ENCODE assay signal across 8 cellular contexts in genomic region chr14:104800600-104801283, GRCh38. TPM values are rescaled to one million over a fixed set of nuclear protein-coding genes. Genes with fewer than 3 reads are reported as not detected.
A peak's percentile ranks its signal among the peaks of the same experiment; 100 is the strongest.
DNase-seq lines count a peak whose midpoint lies in the region; ATAC-seq and TF ChIP-seq lines count a peak whose summit lies in the region.

TSS of gene ZBTB42 (plus strand) at chr14:104801101. CDS start at chr14:104801198, 97 bp downstream.

- H3K9ac ChIP-seq in MM.1S (ENCODE audit: low read length): no peak within 1 kb of the TSS; the same call in 1 of the 2 replicates

- H3K4me1 Mint-ChIP-seq in activated CD4-positive, alpha-beta T cell treated with anti-CD3 and anti-CD28 coated beads for 36 hours: peaks cover 22% of the 10 kb centered on the region
- H3K4me1 Mint-ChIP-seq in dendritic cell treated with granulocyte-macrophage colony-stimulating factor and Interleukin-4, amounts not matched to agents 40 ng/mL and 50 ng/mL, for 4 days (ENCODE audit: low read depth): peaks cover 73% of the 10 kb centered on the region
- H3K4me1 Mint-ChIP-seq in memory B cell: peaks cover 40% of the 10 kb centered on the region

- no peaks in the 10 kb centered on the region for H3K36me3 Mint-ChIP-seq in activated CD4-positive, alpha-beta T cell treated with anti-CD3 and anti-CD28 coated beads for 36 hours (ENCODE audit: low read depth)
- peaks cover 8% of the 10 kb centered on the region for H3K36me3 Mint-ChIP-seq in dendritic cell treated with granulocyte-macrophage colony-stimulating factor and Interleukin-4, amounts not matched to agents 40 ng/mL and 50 ng/mL, for 4 days (ENCODE audit: low read depth)
- no peaks in the 10 kb centered on the region for H3K36me3 Mint-ChIP-seq in memory B cell

- peak within 1 kb of the TSS; percentile 42; the same call in 1 of the 2 replicates for H2AFZ ChIP-seq in MM.1S (ENCODE audit: low read length)

- H3K27ac Mint-ChIP-seq in activated CD4-positive, alpha-beta T cell treated with anti-CD3 and anti-CD28 coated beads for 36 hours: peak within 1 kb of the TSS; percentile 60
- H3K27ac Mint-ChIP-seq in dendritic cell treated with granulocyte-macrophage colony-stimulating factor and Interleukin-4, amounts not matched to agents 40 ng/mL and 50 ng/mL, for 4 days: peak within 1 kb of the TSS; percentile 65
- H3K27ac Mint-ChIP-seq in memory B cell: peak within 1 kb of the TSS; percentile 63

- TF ChIP-seq CTCF in MM.1S (IDR thresholded peaks at IDR 0.05; ENCODE audit: low read length): no peak

- peak within 1 kb of the TSS; percentile 65 for H3K4me3 ChIP-seq in MM.1S (ENCODE audit: low read length)

- no peaks in the 10 kb centered on the region for H3K9me2 ChIP-seq in MM.1S (replicated peaks; ENCODE audit: insufficient read depth, low read length)

- H3K27ac ChIP-seq in MM.1S (ENCODE audit: low read length): no peak within 1 kb of the TSS

- peaks cover 12% of the 10 kb centered on the region; the same call in 1 of the 2 replicates for H3K4me1 ChIP-seq in MM.1S (ENCODE audit: low read length)

- H4K20me1 ChIP-seq in MM.1S (ENCODE audit: insufficient read depth, low read length): no peaks in the 10 kb centered on the region

- H3F3A ChIP-seq in MM.1S (ENCODE audit: insufficient read depth, low read length): peaks cover 11% of the 10 kb centered on the region

- DNase-seq in DMS 273 (lab: John Stamatoyannopoulos, UW; ENCODE audit: unreplicated experiment) (peak; percentile 91), MM.1S (peak; percentile 63), memory B cell (ENCODE audit: low spot score in 2 of 2) (peak; percentile 49 to 68), C1 segment of cervical spinal cord (lab: John Stamatoyannopoulos, UW) (no peak)
- peak; percentile 79 for DNase-seq in activated CD4-positive, alpha-beta T cell treated with anti-CD3 and anti-CD28 coated beads for 36 hours
- peak; percentile 24 to 62 for DNase-seq in stimulated activated CD8-positive, alpha-beta memory T cell treated with anti-CD3 and anti-CD28 coated beads, Interleukin-7, amount 100 ng/mL, for 4 hours (ENCODE audit: low read depth in 2 of 2)

- intact Hi-C loops in activated CD4-positive, alpha-beta T cell treated with anti-CD3 and anti-CD28 coated beads for 36 hours (cut with DNase I, micrococcal nuclease): loop anchor here in 1 of 2 experiments (1.0 kb wide), 2 partner anchors 26 to 47 kb away; partner anchors contain the start of gene SIVA1
- intact Hi-C loops in dendritic cell treated with granulocyte-macrophage colony-stimulating factor and Interleukin-4, amounts not matched to agents 40 ng/mL and 50 ng/mL, for 4 days (cut with micrococcal nuclease): no loop called here

- peak; percentile 30 for ATAC-seq in GM21526 (IDR thresholded peaks at IDR 0.05; ENCODE audit: low FRiP score, unreplicated experiment)
- ATAC-seq in activated CD4-positive, alpha-beta T cell treated with anti-CD3 and anti-CD28 coated beads for 36 hours: peak; percentile 45
- peak; percentile 49 for ATAC-seq in memory B cell (ENCODE audit: low read depth)

- no peaks in the 10 kb centered on the region for H3K27me3 ChIP-seq in MM.1S (replicated peaks; ENCODE audit: insufficient read depth, low read length)

- no peaks in the 10 kb centered on the region for H3K36me3 ChIP-seq in MM.1S (replicated peaks; ENCODE audit: insufficient read depth, low read length)

- no peaks in the 10 kb centered on the region for H3K27me3 Mint-ChIP-seq in activated CD4-positive, alpha-beta T cell treated with anti-CD3 and anti-CD28 coated beads for 36 hours
- H3K27me3 Mint-ChIP-seq in dendritic cell treated with granulocyte-macrophage colony-stimulating factor and Interleukin-4, amounts not matched to agents 40 ng/mL and 50 ng/mL, for 4 days: peaks cover 25% of the 10 kb centered on the region
- no peaks in the 10 kb centered on the region for H3K27me3 Mint-ChIP-seq in memory B cell

- CTCF ChIA-PET in activated CD4-positive, alpha-beta T cell treated with anti-CD3 and anti-CD28 coated beads for 36 hours (lab: Charles Lee): interaction anchor here (0.7 to 1.9 kb wide), 6 partner anchors 25 to 246 kb away, joined by 3 to 5 read pairs (median 3); no protein-coding TSS in a partner anchor

- H3K4me2 ChIP-seq in MM.1S (ENCODE audit: low read depth, low read length): peak within 1 kb of the TSS; percentile 87

- POLR2A ChIA-PET in activated CD4-positive, alpha-beta T cell treated with anti-CD3 and anti-CD28 coated beads for 36 hours (lab: Charles Lee): interaction anchor here (0.6 kb wide), 1 partner anchor 8 kb away, joined by 3 read pairs; no protein-coding TSS in a partner anchor

- H3K4me3 Mint-ChIP-seq in activated CD4-positive, alpha-beta T cell treated with anti-CD3 and anti-CD28 coated beads for 36 hours: peak within 1 kb of the TSS; percentile 72
- peak within 1 kb of the TSS; percentile 85 for H3K4me3 Mint-ChIP-seq in dendritic cell treated with granulocyte-macrophage colony-stimulating factor and Interleukin-4, amounts not matched to agents 40 ng/mL and 50 ng/mL, for 4 days
- H3K4me3 Mint-ChIP-seq in memory B cell: peak within 1 kb of the TSS; percentile 93

- no peaks in the 10 kb centered on the region for H3K79me2 ChIP-seq in MM.1S (ENCODE audit: low read length)

- H3K9me3 ChIP-seq in MM.1S (replicated peaks; ENCODE audit: insufficient read depth, low read length): no peaks in the 10 kb centered on the region

- no peaks in the 10 kb centered on the region for H3K9me3 Mint-ChIP-seq in activated CD4-positive, alpha-beta T cell treated with anti-CD3 and anti-CD28 coated beads for 36 hours (ENCODE audit: low read depth)
- no peaks in the 10 kb centered on the region for H3K9me3 Mint-ChIP-seq in dendritic cell treated with granulocyte-macrophage colony-stimulating factor and Interleukin-4, amounts not matched to agents 40 ng/mL and 50 ng/mL, for 4 days
- no peaks in the 10 kb centered on the region for H3K9me3 Mint-ChIP-seq in memory B cell

RNA-seq across cellular contexts. Expression of gene ZBTB42, which starts in this region (rescaled TPM):
- 1 to 10 TPM; 1.5 to 2.0 TPM for total RNA-seq in activated CD4-positive, alpha-beta T cell treated with anti-CD3 and anti-CD28 coated beads for 36 hours

Comparison
In these comparisons a context has a peak if more than half of its experiments do, and no peak if none do; other contexts are left out.
1. DNase-seq: peak in DMS 273 (single experiment), MM.1S (single experiment), activated CD4-positive, alpha-beta T cell treated with anti-CD3 and anti-CD28 coated beads for 36 hours (single experiment), memory B cell (2 of 2) and stimulated activated CD8-positive, alpha-beta memory T cell treated with anti-CD3 and anti-CD28 coated beads, Interleukin-7, amount 100 ng/mL, for 4 hours (2 of 2); none in C1 segment of cervical spinal cord (0 of 14).
2. Peak in every context shown above with its lines, with median percentiles within 50 percentile points of each other: ATAC-seq, H3K27ac Mint-ChIP-seq and H3K4me3 Mint-ChIP-seq.